Comparison of ENCODE assay signal across 12 cellular contexts in the genomic region with DNA sequence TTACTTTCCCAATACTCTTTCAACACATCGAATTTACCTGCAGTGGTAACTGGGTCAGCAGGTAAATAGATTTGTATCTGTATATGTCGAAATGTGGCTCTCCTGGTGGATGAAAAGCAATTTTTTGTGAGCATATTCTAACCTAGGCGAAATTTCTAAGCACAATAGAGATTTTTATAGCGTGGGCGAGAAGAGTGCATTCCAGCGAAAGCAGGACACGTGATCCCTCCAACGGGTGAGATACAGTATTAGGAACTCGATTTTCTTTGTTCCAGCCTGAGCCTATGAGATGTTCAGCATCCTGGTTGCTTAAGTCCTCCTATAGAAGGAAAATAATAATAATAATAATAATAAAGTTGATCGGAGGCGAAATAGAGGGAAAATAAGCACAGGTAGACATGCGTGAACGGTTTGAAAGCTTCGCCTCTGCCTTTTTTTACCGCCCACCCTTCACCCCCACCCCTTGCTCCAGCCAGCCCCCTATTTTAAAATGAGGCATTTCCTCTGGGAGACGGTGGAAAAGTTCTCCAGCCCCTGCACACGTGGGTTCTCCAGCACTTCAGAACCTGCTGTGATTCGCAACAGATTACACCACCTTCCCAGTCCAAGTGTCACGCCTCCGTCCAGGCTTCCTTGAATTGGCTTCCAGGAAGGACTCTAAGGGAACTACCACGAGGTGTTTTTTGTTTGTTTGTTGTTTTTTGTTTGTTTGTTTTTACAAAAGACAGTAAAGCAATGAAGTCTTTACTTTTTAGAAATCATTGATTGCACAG. TPM values are rescaled to one million over a fixed set of nuclear protein-coding genes. Genes with fewer than 3 reads are reported as not detected.
DNase-seq lines count a peak whose midpoint lies in the region; ATAC-seq and TF ChIP-seq lines count a peak whose summit lies in the region.
"Had no signal": no experiment of that assay in that cellular context is flagged by ENCODE, and none has a peak within 500 bp of the region (broad histone marks: within the 10 kb centered on the region; RNA-seq: fewer than 3 reads in every experiment).

No MANE protein-coding gene starts in this region.

- in situ Hi-C loops in HAP-1 (cut with MboI; ENCODE audit: low sequenced_read_pairs), result no loop called here

- H3K9ac ChIP-seq in adipocyte (ENCODE audit: low read length) (no peak overlapping the region), iPS-18a (ENCODE audit: low read length) (peak overlapping the region; percentile 26), colonic mucosa (ENCODE audit: low read depth in 2 of 2, low read length in 2 of 2) (no peak overlapping the region)

- peaks cover 13% of the 10 kb centered on the region for H3K27me3 ChIP-seq in HAP-1 (ENCODE audit: low read depth)
- peaks cover 26% of the 10 kb centered on the region for H3K27me3 ChIP-seq in adipocyte (replicated peaks; ENCODE audit: control insufficient read depth, insufficient read depth, low read length)
- H3K27me3 ChIP-seq in iPS-18a (ENCODE audit: control insufficient read depth, insufficient read depth, low read length), result peaks cover 68% of the 10 kb centered on the region
- peaks cover 33% of the 10 kb centered on the region for H3K27me3 ChIP-seq in colonic mucosa

- ATAC-seq in HG03139 (IDR thresholded peaks at IDR 0.05; ENCODE audit: unreplicated experiment) (no peak), HG02938 (IDR thresholded peaks at IDR 0.05; ENCODE audit: unreplicated experiment) (no peak)

- no peaks in the 10 kb centered on the region for H3K36me3 ChIP-seq in HAP-1 (replicated peaks)
- H3K36me3 ChIP-seq in adipocyte (ENCODE audit: control insufficient read depth, insufficient read depth, low read length, severe bottlenecking), result no peaks in the 10 kb centered on the region
- H3K36me3 ChIP-seq in iPS-18a (ENCODE audit: control insufficient read depth, low read depth, low read length), result no peaks in the 10 kb centered on the region
- H3K36me3 ChIP-seq in colonic mucosa, result no peaks in the 10 kb centered on the region

- peak; percentile 29 to 34 for DNase-seq in HAP-1 (ENCODE audit: low spot score in 2 of 2)
- DNase-seq in adipocyte (ENCODE audit: low read depth), result peak; percentile 5
- peak; percentile 62 for DNase-seq in putamen (ENCODE audit: low spot score)
- DNase-seq in colonic mucosa, result no peak
- DNase-seq in amniotic stem cell (lab: John Stamatoyannopoulos, UW), result no peak
- DNase-seq: CD4-positive, alpha-beta T cell; IMR-90; NCI-H187 treated with DMSO at 0.1 percent for 48 hours had no signal

- H3K27ac ChIP-seq in iPS-18a (ENCODE audit: low read length), result no peak overlapping the region
- H3K27ac ChIP-seq in colonic mucosa, result no peak overlapping the region

- H3K4me3 ChIP-seq in HAP-1 (peak overlapping the region; percentile 41), adipocyte (ENCODE audit: low read length) (no peak overlapping the region), iPS-18a (ENCODE audit: low read length) (peak overlapping the region; percentile 71), colonic mucosa (no peak overlapping the region)

- no peak for TF ChIP-seq CTCF in colonic mucosa (IDR thresholded peaks at IDR 0.05)

- intact Hi-C loops in colonic mucosa (cut with DNase I), result no loop called here

- H3K9me3 ChIP-seq in HAP-1 (no peaks in the 10 kb centered on the region), adipocyte (ENCODE audit: control insufficient read depth, low read length) (no peaks in the 10 kb centered on the region), iPS-18a (ENCODE audit: control insufficient read depth, low read depth, low read length) (no peaks in the 10 kb centered on the region), colonic mucosa (no peaks in the 10 kb centered on the region)

- H3K4me1 ChIP-seq in HAP-1 (peaks cover 11% of the 10 kb centered on the region), adipocyte (ENCODE audit: control insufficient read depth, insufficient read depth, low read length) (peaks cover 9% of the 10 kb centered on the region), iPS-18a (ENCODE audit: control insufficient read depth, low read depth, low read length) (no peaks in the 10 kb centered on the region), colonic mucosa (no peaks in the 10 kb centered on the region)

RNA-seq across cellular contexts. Expression of a gene that starts 2.4 kb away (rescaled TPM):
- total RNA-seq in colonic mucosa, result under 1 TPM; 0.21 to 0.22 TPM
- total RNA-seq: chondrocyte had no signal

Comparison
In these comparisons a context has a peak if more than half of its experiments do, and no peak if none do; other contexts are left out.
1. DNase-seq: peak in HAP-1 (2 of 2), adipocyte (single experiment) and putamen (single experiment); none in colonic mucosa (single experiment) and amniotic stem cell (single experiment).
2. H3K4me3 ChIP-seq: peak in HAP-1 (single experiment) and iPS-18a (single experiment); none in adipocyte (single experiment) and colonic mucosa (single experiment).